In genomic region chr10:79052311-79053080, GRCh38 we compare ENCODE assay signal across 8 cellular contexts. TPM values are rescaled to one million over a fixed set of nuclear protein-coding genes. Genes with fewer than 3 reads are reported as not detected.
A peak's percentile ranks its signal among the peaks of the same experiment; 100 is the strongest.
DNase-seq lines count a peak whose midpoint lies in the region; ATAC-seq, FAIRE-seq and TF ChIP-seq lines count a peak whose summit lies in the region.

No MANE protein-coding gene starts in this region.

- no peaks in the 10 kb centered on the region for H3K79me2 ChIP-seq in H1 (ENCODE audit: control insufficient read depth in 1 of 2, insufficient read depth in 2 of 2, low read length in 2 of 2)

- no peak for FAIRE-seq in H1 (lab: Jason Lieb, UNC)

- H2AK5ac ChIP-seq in H1 (ENCODE audit: low read depth, low read length): 0 out of 2 replicates have a peak overlapping the region, but pooled peaks have one; percentile 67

- no peak overlapping the region for H3K9ac ChIP-seq in H1 (replicated peaks in 1 of 4; ENCODE audit: extremely low read depth in 1 of 4, low read depth in 3 of 4, low read length in 3 of 4)

- TF ChIP-seq CTCF in H1 (IDR thresholded peaks at IDR 0.05; ENCODE audit: control extremely low read depth in 1 of 3, insufficient read depth in 1 of 3, low read depth in 1 of 3, low read length in 3 of 3) (peak; percentile 35 to 83 (median 55)), retinal pigment epithelial cell (conservative IDR thresholded peaks at IDR 0.05; ENCODE audit: low read depth, low read length) (peak; percentile 76)

- no peak overlapping the region; a peak in 1 of 4 replicates for H3K4me2 ChIP-seq in H1 (ENCODE audit: insufficient read depth in 1 of 2, low read depth in 2 of 2, low read length in 2 of 2)

- H2BK120ac ChIP-seq in H1 (replicated peaks; ENCODE audit: low read depth, low read length): no peak overlapping the region

- H3K56ac ChIP-seq in H1 (replicated peaks; ENCODE audit: insufficient read length, low read depth, low read length): no peak overlapping the region

- H3K18ac ChIP-seq in H1 (ENCODE audit: extremely low read depth, low read length): 0 out of 2 replicates have a peak overlapping the region, but pooled peaks have one; percentile 38

- no peaks in the 10 kb centered on the region for H4K20me1 ChIP-seq in H1 (replicated peaks in 1 of 2; ENCODE audit: control insufficient read depth in 1 of 2, insufficient read depth in 2 of 2, low read length in 2 of 2)

- DNase-seq in activated effector memory CD4-positive, alpha-beta T cell treated with anti-CD3 and anti-CD28 coated beads, Interleukin-2, amount 50 U/mL, for 16 hours: peak; percentile 61
- no peak for DNase-seq in activated effector memory CD4-positive, alpha-beta T cell treated with Interleukin-2 at 50 U/mL for 16 hours
- DNase-seq in NCI-H146 treated with DMSO at 0.1 percent for 48 hours (lab: John Stamatoyannopoulos, UW; ENCODE audit: unreplicated experiment) (peak; percentile 3), H1 (ENCODE audit: low read depth in 1 of 2, low spot score in 2 of 2) (no peak), retinal pigment epithelial cell (ENCODE audit: low read depth) (no peak), AG08396 (ENCODE audit: low spot score) (no peak), SW480 (ENCODE audit: low spot score) (no peak)

- peaks cover 0 to 35% (median 19%) of the 10 kb centered on the region in 4 experiments; a peak in 6 of 7 replicates for H3K4me1 ChIP-seq in H1 (replicated peaks in 1 of 4; ENCODE audit: control insufficient read depth in 3 of 4, insufficient read depth in 4 of 4, low read length in 3 of 4)

- peak overlapping the region; percentile 64; the same call in 1 of the 2 replicates for H2BK12ac ChIP-seq in H1 (ENCODE audit: low read depth, low read length)

- TF ChIP-seq EP300 in H1 (IDR thresholded peaks at IDR 0.05; ENCODE audit: borderline replicate concordance in 1 of 2, low read depth in 2 of 2, low read length in 2 of 2): no peak

- TF ChIP-seq POLR2A in H1 (IDR thresholded peaks at IDR 0.05; ENCODE audit: control extremely low read depth in 1 of 2, low read depth in 2 of 2, low read length in 2 of 2): no peak

- H2AFZ ChIP-seq in H1 (ENCODE audit: low read length): no peak overlapping the region

- peak; percentile 51 to 66 for TF ChIP-seq RAD21 in H1 (IDR thresholded peaks at IDR 0.05 in 1 of 2, conservative IDR thresholded peaks at IDR 0.05 in 1 of 2; ENCODE audit: low read depth in 2 of 2, low read length in 2 of 2)

- no peak for ATAC-seq in GM19395 (IDR thresholded peaks at IDR 0.05; ENCODE audit: unreplicated experiment)

- peaks cover 0 to 5% (median 0%) of the 10 kb centered on the region in 4 experiments; a peak in 2 of 7 replicates for H3K27me3 ChIP-seq in H1 (replicated peaks in 1 of 4; ENCODE audit: control insufficient read depth in 3 of 4, extremely low read depth in 1 of 4, insufficient read depth in 3 of 4, low read length in 3 of 4)

- H4K91ac ChIP-seq in H1 (replicated peaks; ENCODE audit: insufficient read length, low read length): no peak overlapping the region

- H3K27ac ChIP-seq in H1 (ENCODE audit: low read depth, low read length): no peak overlapping the region

- H4K8ac ChIP-seq in H1 (ENCODE audit: extremely low read depth, insufficient read depth, low read length): no peak overlapping the region

- no peak overlapping the region for H3K23ac ChIP-seq in H1 (ENCODE audit: insufficient read length)

- H2BK20ac ChIP-seq in H1 (ENCODE audit: low read length): 0 out of 2 replicates have a peak overlapping the region, but pooled peaks have one; percentile 22

- H2BK15ac ChIP-seq in H1 (ENCODE audit: low read length): peak overlapping the region; percentile 5; the same call in 1 of the 2 replicates

- H3K9me3 ChIP-seq in H1 (ENCODE audit: insufficient read depth in 2 of 2, low read depth in 1 of 2, low read length in 1 of 2): no peaks in the 10 kb centered on the region

- POLR2A ChIA-PET in H1 (lab: Charles Lee; ENCODE audit: partially characterized antibody): interaction anchor here (2.1 kb wide), 1 partner anchor 10 kb away, joined by 5 read pairs; no protein-coding TSS in a partner anchor

- H2BK5ac ChIP-seq in H1 (ENCODE audit: low read depth, low read length): peak overlapping the region; percentile 19; the same call in 1 of the 2 replicates

- H3K4me3 ChIP-seq in H1 (ENCODE audit: extremely low read depth in 1 of 4, insufficient read depth in 2 of 4, low read depth in 3 of 4, low read length in 4 of 4) (no peak overlapping the region), retinal pigment epithelial cell (ENCODE audit: low read length) (no peak overlapping the region)

- CTCF ChIA-PET in H1 (lab: Charles Lee; ENCODE audit: partially characterized antibody): interaction anchor here (0.7 to 2.5 kb wide), 22 partner anchors 10 to 1005 kb away, joined by 3 to 10 read pairs (median 4); no protein-coding TSS in a partner anchor

- no peak overlapping the region for H4K5ac ChIP-seq in H1 (ENCODE audit: insufficient read length, low read depth, low read length)

- H3K79me1 ChIP-seq in H1 (ENCODE audit: low read depth, low read length): no peaks in the 10 kb centered on the region

- WGBS in H1 (ENCODE audit: extremely low coverage in 1 of 2, insufficient coverage in 1 of 2, insufficient read length in 1 of 2, insufficient replicate concordance in 2 of 2, low coverage in 1 of 2, low lambda C conversion rate in 2 of 2, missing lambda C conversion rate in 1 of 2), 2 experiments: 50% methylated on average over 10 of the region's 12 CpGs; no CpG with 5 or more reads in 1 of the 2 experiments

- no peak overlapping the region for H3K4ac ChIP-seq in H1 (replicated peaks; ENCODE audit: insufficient read length, low read depth, low read length)

- H3K36me3 ChIP-seq in H1 (ENCODE audit: control insufficient read depth in 2 of 4, insufficient read depth in 4 of 4, low read length in 3 of 4): no peaks in the 10 kb centered on the region

- H3K23me2 ChIP-seq in H1 (ENCODE audit: low read depth, low read length): no peaks in the 10 kb centered on the region

- no peak overlapping the region for H3K14ac ChIP-seq in H1 (ENCODE audit: insufficient read length)

TF ChIP-seq in H1, 55 proteins besides CTCF, POLR2A, EP300 and RAD21:
- no peak for TF ChIP-seq KDM5A (IDR thresholded peaks at IDR 0.05; ENCODE audit: low read length)
- TF ChIP-seq EZH2 (IDR thresholded peaks at IDR 0.05; ENCODE audit: low read depth, low read length, severe bottlenecking): no peak

RNA-seq across cellular contexts. Expression of gene ZMIZ1, which starts 16.3 kb away (rescaled TPM):
- total RNA-seq in H1 (2021; fragmentation: NEBNext Ultra II Directional; extraction: Animal tissue kit (Norgen Biotek cat#: 25700)): 28.0 and 29.7 TPM in 2 replicates
- polyA plus RNA-seq in H1 (2011; rRNA removed): 8.1 and 17.1 TPM in 2 replicates
- 7.4 TPM for polyA plus RNA-seq in H1 (2011; cell fraction: cytosol; rRNA removed)
- 33.0 TPM for polyA plus RNA-seq in H1 (2011; cell fraction: nucleus; rRNA removed)
- polyA plus RNA-seq in H1 (2012, experiment 1 of 2): 17.4 to 25.1 TPM (median 23.6 TPM) in 4 replicates
- 13.4 TPM for polyA plus RNA-seq in H1 (2012, experiment 2 of 2)
- polyA plus RNA-seq in H1 (2013, experiment 1 of 2): 11.4 TPM
- polyA plus RNA-seq in H1 (2013, experiment 2 of 2): 10.1 TPM
- 9.1 and 16.3 TPM in 2 replicates for polyA minus RNA-seq in H1 (2011; rRNA and poly(A)+ RNA removed)
- polyA minus RNA-seq in H1 (2011; cell fraction: cytosol; rRNA and poly(A)+ RNA removed): 19.2 TPM
- 24.4 TPM for polyA minus RNA-seq in H1 (2011; cell fraction: nucleus; rRNA and poly(A)+ RNA removed)

Comparison
In these comparisons a context has a peak if more than half of its experiments do, and no peak if none do; other contexts are left out.
1. DNase-seq: peak in activated effector memory CD4-positive, alpha-beta T cell treated with anti-CD3 and anti-CD28 coated beads, Interleukin-2, amount 50 U/mL, for 16 hours (single experiment) and NCI-H146 treated with DMSO at 0.1 percent for 48 hours (single experiment); none in activated effector memory CD4-positive, alpha-beta T cell treated with Interleukin-2 at 50 U/mL for 16 hours (single experiment), H1 (0 of 2), retinal pigment epithelial cell (single experiment), AG08396 (single experiment) and SW480 (single experiment).